In the genomic region with DNA sequence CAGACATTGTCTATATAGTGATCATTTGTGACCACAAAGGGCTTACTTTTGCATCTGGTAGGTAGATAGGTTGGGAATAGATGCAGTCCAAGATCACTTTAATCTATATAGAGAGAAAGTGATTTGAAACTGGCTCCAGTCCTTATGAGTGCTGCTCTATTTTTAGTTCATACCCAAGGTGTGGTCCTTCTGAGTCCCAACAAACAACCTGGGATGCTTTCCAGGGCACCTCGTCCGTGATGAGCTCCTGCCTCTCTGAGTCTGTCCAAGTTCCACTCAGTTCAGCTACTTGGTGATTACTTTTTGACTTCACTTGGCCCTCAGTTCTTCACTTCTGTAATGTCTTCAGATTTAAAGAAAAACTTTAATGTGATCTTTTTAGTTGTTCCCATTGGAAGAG, we compare ENCODE assay signal across 31 cellular contexts.
"Had no signal": no experiment of that assay in that cellular context is flagged by ENCODE, and none has a peak within 500 bp of the region (broad histone marks: within the 10 kb centered on the region; RNA-seq: fewer than 3 reads in every experiment).

No MANE protein-coding gene starts in this region.

- H3K36me3 ChIP-seq: adrenal gland, cardiac muscle cell had no signal

- H3K27ac Mint-ChIP-seq: activated CD4-positive, alpha-beta memory T cell treated with anti-CD3 and anti-CD28 coated beads, Interleukin-2, amount 10 ng/mL, durations not matched to agents 7 days and 5 days; activated CD4-positive, alpha-beta T cell treated with anti-CD3 and anti-CD28 coated beads, Interleukin-2, amount 10 ng/mL, durations not matched to agents 7 days and 5 days; activated naive CD4-positive, alpha-beta T cell treated with anti-CD3 and anti-CD28 coated beads, Interleukin-2, amount 10 ng/mL, durations not matched to agents 7 days and 5 days; activated naive CD4-positive, alpha-beta T cell treated with anti-CD3 and anti-CD28 coated beads, Interleukin-2, amount 50 U/mL, for 72 hours; activated T-cell treated with anti-CD3 and anti-CD28 coated beads, Interleukin-2, amount 50 U/mL, for 24 hours; activated T-cell treated with anti-CD3 and anti-CD28 coated beads, Interleukin-2, amount 50 U/mL, for 72 hours; dendritic cell treated with granulocyte-macrophage colony-stimulating factor and Interleukin-4, amounts not matched to agents 40 ng/mL and 50 ng/mL, for 4 days had no signal

- DNase-seq: activated CD4-positive, alpha-beta memory T cell treated with anti-CD3 and anti-CD28 coated beads, Interleukin-2, amount 10 ng/mL, durations not matched to agents 7 days and 5 days; activated CD4-positive, alpha-beta T cell treated with anti-CD3 and anti-CD28 coated beads for 4 hours; activated CD4-positive, alpha-beta T cell treated with anti-CD3 and anti-CD28 coated beads, Interleukin-2, amount 10 ng/mL, durations not matched to agents 7 days and 5 days; activated CD4-positive, alpha-beta T cell treated with anti-CD3 and anti-CD28 coated beads, Interleukin-2, amount 50 U/mL, for 4 hours; activated CD4-positive, CD25-positive, alpha-beta regulatory T cell; activated CD4-positive, CD25-positive, alpha-beta regulatory T cell treated with anti-CD3 and anti-CD28 coated beads, Interleukin-2, amount 50 U/mL, for 72 hours; activated CD8-positive, alpha-beta memory T cell treated with anti-CD3 and anti-CD28 coated beads, Interleukin-2, amount 50 U/mL, for 48 hours; activated gamma-delta T cell; activated naive CD4-positive, alpha-beta T cell; activated naive CD4-positive, alpha-beta T cell treated with anti-CD3 and anti-CD28 coated beads, Interleukin-2, amount 10 ng/mL, durations not matched to agents 7 days and 5 days; activated T-cell treated with anti-CD3 and anti-CD28 coated beads for 4 hours; activated T-cell treated with anti-CD3 and anti-CD28 coated beads, Interleukin-2, amount 50 U/mL, for 24 hours; activated T-cell treated with anti-CD3 and anti-CD28 coated beads, Interleukin-2, amount 50 U/mL, for 72 hours; adrenal gland; amygdala; aorta; body of pancreas; dorsolateral prefrontal cortex; effector memory CD4-positive, alpha-beta T cell; erythroblast; foreskin keratinocyte; heart right ventricle; T-helper 1 cell; T-helper 2 cell had no signal

- ATAC-seq: activated naive CD4-positive, alpha-beta T cell treated with anti-CD3 and anti-CD28 coated beads, Interleukin-2, amount 50 U/mL, for 72 hours; activated T-cell treated with anti-CD3 and anti-CD28 coated beads, Interleukin-2, amount 50 U/mL, for 72 hours; body of pancreas; foreskin keratinocyte; gastroesophageal sphincter; heart right ventricle had no signal

- H3K27me3 ChIP-seq: adrenal gland, body of pancreas, cardiac muscle cell, dorsolateral prefrontal cortex, esophagus muscularis mucosa, foreskin keratinocyte, gastroesophageal sphincter, heart right ventricle had no signal

- H3K4me1 ChIP-seq: foreskin keratinocyte had no signal

- H3K27me3 Mint-ChIP-seq: activated CD4-positive, alpha-beta memory T cell treated with anti-CD3 and anti-CD28 coated beads, Interleukin-2, amount 10 ng/mL, durations not matched to agents 7 days and 5 days; activated CD4-positive, alpha-beta T cell treated with anti-CD3 and anti-CD28 coated beads, Interleukin-2, amount 10 ng/mL, durations not matched to agents 7 days and 5 days; activated naive CD4-positive, alpha-beta T cell treated with anti-CD3 and anti-CD28 coated beads, Interleukin-2, amount 10 ng/mL, durations not matched to agents 7 days and 5 days; activated T-cell treated with anti-CD3 and anti-CD28 coated beads, Interleukin-2, amount 50 U/mL, for 24 hours; central memory CD8-positive, alpha-beta T cell; dendritic cell treated with granulocyte-macrophage colony-stimulating factor and Interleukin-4, amounts not matched to agents 40 ng/mL and 50 ng/mL, for 4 days had no signal

- H3K9me3 ChIP-seq: adrenal gland, body of pancreas, esophagus muscularis mucosa, gastroesophageal sphincter, heart right ventricle had no signal

- H3K4me3 ChIP-seq: adrenal gland, body of pancreas, cardiac muscle cell, coronary artery, dorsolateral prefrontal cortex, esophagus muscularis mucosa, gastroesophageal sphincter, heart right ventricle had no signal

- H3K27ac ChIP-seq: adrenal gland, cardiac muscle cell, coronary artery, dorsolateral prefrontal cortex, esophagus muscularis mucosa, foreskin keratinocyte, gastroesophageal sphincter, heart right ventricle had no signal

- H3K4me3 Mint-ChIP-seq: activated CD4-positive, alpha-beta memory T cell treated with anti-CD3 and anti-CD28 coated beads, Interleukin-2, amount 10 ng/mL, durations not matched to agents 7 days and 5 days; activated CD4-positive, alpha-beta T cell treated with anti-CD3 and anti-CD28 coated beads, Interleukin-2, amount 10 ng/mL, durations not matched to agents 7 days and 5 days; activated naive CD4-positive, alpha-beta T cell treated with anti-CD3 and anti-CD28 coated beads, Interleukin-2, amount 10 ng/mL, durations not matched to agents 7 days and 5 days; activated T-cell treated with anti-CD3 and anti-CD28 coated beads, Interleukin-2, amount 50 U/mL, for 24 hours; activated T-cell treated with anti-CD3 and anti-CD28 coated beads, Interleukin-2, amount 50 U/mL, for 72 hours; central memory CD8-positive, alpha-beta T cell; dendritic cell treated with granulocyte-macrophage colony-stimulating factor and Interleukin-4, amounts not matched to agents 40 ng/mL and 50 ng/mL, for 4 days had no signal

- H3K9me3 Mint-ChIP-seq: activated CD4-positive, alpha-beta memory T cell treated with anti-CD3 and anti-CD28 coated beads, Interleukin-2, amount 10 ng/mL, durations not matched to agents 7 days and 5 days; activated CD4-positive, alpha-beta T cell treated with anti-CD3 and anti-CD28 coated beads, Interleukin-2, amount 10 ng/mL, durations not matched to agents 7 days and 5 days; activated naive CD4-positive, alpha-beta T cell treated with anti-CD3 and anti-CD28 coated beads, Interleukin-2, amount 10 ng/mL, durations not matched to agents 7 days and 5 days; activated naive CD4-positive, alpha-beta T cell treated with anti-CD3 and anti-CD28 coated beads, Interleukin-2, amount 50 U/mL, for 72 hours; activated T-cell treated with anti-CD3 and anti-CD28 coated beads, Interleukin-2, amount 50 U/mL, for 24 hours; central memory CD8-positive, alpha-beta T cell; dendritic cell treated with granulocyte-macrophage colony-stimulating factor and Interleukin-4, amounts not matched to agents 40 ng/mL and 50 ng/mL, for 4 days had no signal
